7 cellular contexts compared by ENCODE assay signal in the genomic region with DNA sequence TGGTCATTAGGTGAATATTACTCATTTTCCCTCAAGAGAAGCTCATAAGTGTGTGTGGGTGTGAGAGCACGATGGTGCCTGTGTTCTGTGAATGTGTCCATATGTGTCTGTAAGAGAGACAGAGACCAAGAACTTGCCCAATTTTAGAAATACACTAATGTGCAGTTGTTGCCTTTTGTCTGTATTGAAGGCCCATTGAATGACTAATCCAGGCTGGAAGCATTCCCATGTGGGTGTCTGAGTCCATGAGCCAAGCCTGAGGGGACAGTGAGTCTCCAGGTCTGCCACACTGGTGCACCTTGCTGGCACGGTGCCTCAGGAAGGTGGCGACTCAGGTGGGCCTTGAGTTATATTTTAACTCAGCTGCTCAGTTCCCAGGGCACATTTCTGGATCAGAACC. TPM values are rescaled to one million over a fixed set of nuclear protein-coding genes. Genes with fewer than 3 reads are reported as not detected.
DNase-seq lines count a peak whose midpoint lies in the region; ATAC-seq and TF ChIP-seq lines count a peak whose summit lies in the region.

No MANE protein-coding gene starts in this region.

- H3K27me3 ChIP-seq in osteoblast (ENCODE audit: insufficient read depth, low read length), result no peaks in the 10 kb centered on the region

- H2AFZ ChIP-seq in osteoblast (ENCODE audit: low read length), result no peak overlapping the region

- DNase-seq in astrocyte of the hippocampus (ENCODE audit: low read depth, low spot score), result peak; percentile 64
- no peak for DNase-seq in osteoblast (ENCODE audit: insufficient read length, low spot score, missing footprints)
- DNase-seq in NCI-H748 (lab: John Stamatoyannopoulos, UW; ENCODE audit: unreplicated experiment), result no peak
- no peak for DNase-seq in activated CD4-positive, CD25-positive, alpha-beta regulatory T cell treated with anti-CD3 and anti-CD28 coated beads, Interleukin-2, amount 50 U/mL, for 72 hours

- H3K4me2 ChIP-seq in osteoblast (ENCODE audit: insufficient read depth, low read length), result no peak overlapping the region

- no peak overlapping the region for H3K4me3 ChIP-seq in osteoblast (ENCODE audit: insufficient read depth, low read length)

- H3K79me2 ChIP-seq in osteoblast (ENCODE audit: insufficient read depth, low read length), result no peaks in the 10 kb centered on the region

- H3K9me3 ChIP-seq in osteoblast (ENCODE audit: low read depth, low read length), result no peaks in the 10 kb centered on the region

- ATAC-seq in GM18520 (IDR thresholded peaks at IDR 0.05; ENCODE audit: unreplicated experiment) (peak; percentile 14), HG03045 (IDR thresholded peaks at IDR 0.05; ENCODE audit: unreplicated experiment) (peak; percentile 20), HG03378 (IDR thresholded peaks at IDR 0.05; ENCODE audit: unreplicated experiment) (no peak)

- peaks cover 19% of the 10 kb centered on the region for H3K4me1 ChIP-seq in osteoblast (ENCODE audit: insufficient read depth, low read length)

- peaks cover 4% of the 10 kb centered on the region for H4K20me1 ChIP-seq in osteoblast (ENCODE audit: insufficient read depth, low read length)

- H3K36me3 ChIP-seq in osteoblast (ENCODE audit: insufficient read depth, low read length), result peaks cover 30% of the 10 kb centered on the region

- peak overlapping the region; percentile 45 for H3K27ac ChIP-seq in osteoblast (ENCODE audit: low read depth, low read length)

- no peak for TF ChIP-seq CTCF in osteoblast (IDR thresholded peaks at IDR 0.05; ENCODE audit: extremely low read depth, low read depth, low read length)

RNA-seq across cellular contexts. Expression of gene ASXL1, which starts 25.5 kb away (rescaled TPM):
- 64.2 and 68.8 TPM in 2 replicates for total RNA-seq in osteoblast

RNA-seq across cellular contexts. Expression of gene KIF3B, which starts 55.2 kb away (rescaled TPM):
- 37.4 and 39.4 TPM in 2 replicates for total RNA-seq in osteoblast
